Comparison of ENCODE assay signal across 15 cellular contexts in genomic region chr16:53042235-53042645, GRCh38. TPM values are rescaled to one million over a fixed set of nuclear protein-coding genes. Genes with fewer than 3 reads are reported as not detected.
A peak's percentile ranks its signal among the peaks of the same experiment; 100 is the strongest.
DNase-seq lines count a peak whose midpoint lies in the region; ATAC-seq, FAIRE-seq and TF ChIP-seq lines count a peak whose summit lies in the region.
"Had no signal": no experiment of that assay in that cellular context is flagged by ENCODE, and none has a peak within 500 bp of the region (broad histone marks: within the 10 kb centered on the region; RNA-seq: fewer than 3 reads in every experiment).

No MANE protein-coding gene starts in this region.

- ATAC-seq in left cardiac atrium (peak; percentile 17 to 26), GM21737 (IDR thresholded peaks at IDR 0.05; ENCODE audit: unreplicated experiment) (no peak), GM18861 (IDR thresholded peaks at IDR 0.05; ENCODE audit: unreplicated experiment) (no peak), HG03095 (IDR thresholded peaks at IDR 0.05; ENCODE audit: unreplicated experiment) (no peak)
- ATAC-seq: A549 had no signal

- H3K4me2 ChIP-seq in BLaER1 = peak overlapping the region; percentile 77
- H3K4me2 ChIP-seq: A549 had no signal

- H3K9me3 ChIP-seq in BLaER1 (peaks cover 5% of the 10 kb centered on the region; the same call in 1 of the 2 replicates), ascending aorta (no peaks in the 10 kb centered on the region), small intestine (ENCODE audit: control insufficient read depth, low read depth) (no peaks in the 10 kb centered on the region)
- H3K9me3 ChIP-seq: A549, adrenal gland, thoracic aorta had no signal

- intact Hi-C loops in ascending aorta (cut with DNase I) (no loop called here), left cardiac atrium (cut with DNase I) (no loop called here)

- no peaks in the 10 kb centered on the region for H4K20me1 ChIP-seq in BLaER1

- no peaks in the 10 kb centered on the region for H3K27me3 ChIP-seq in BLaER1
- no peaks in the 10 kb centered on the region for H3K27me3 ChIP-seq in ascending aorta
- H3K27me3 ChIP-seq in small intestine (ENCODE audit: control insufficient read depth in 2 of 2, insufficient read depth in 2 of 2, low read length in 2 of 2) = no peaks in the 10 kb centered on the region
- H3K27me3 ChIP-seq: adrenal gland had no signal

- H3K27ac ChIP-seq in BLaER1 (peak overlapping the region; percentile 82), ascending aorta (peak overlapping the region; percentile 48 to 56), small intestine (ENCODE audit: low read depth in 1 of 2, low read length in 1 of 2) (no peak overlapping the region)

- WGBS in small intestine, 3 donors = 64 to 91% (median 76%) methylated on average over 4 of the region's 4 CpGs

- TF ChIP-seq CTCF in ascending aorta (IDR thresholded peaks at IDR 0.05) = no peak
- no peak for TF ChIP-seq CTCF in osteocyte (IDR thresholded peaks at IDR 0.05)

- H3K36me3 Mint-ChIP-seq in osteocyte (ENCODE audit: unreplicated experiment) = no peaks in the 10 kb centered on the region

- H3K4me3 Mint-ChIP-seq in osteocyte (ENCODE audit: unreplicated experiment) = peak overlapping the region; percentile 75

- H3K27ac Mint-ChIP-seq in osteocyte (ENCODE audit: unreplicated experiment) = peak overlapping the region; percentile 94

- peak overlapping the region; percentile 49 for H3K9ac ChIP-seq in BLaER1

- no peaks in the 10 kb centered on the region for H3K36me3 ChIP-seq in BLaER1
- no peaks in the 10 kb centered on the region for H3K36me3 ChIP-seq in ascending aorta
- no peaks in the 10 kb centered on the region for H3K36me3 ChIP-seq in small intestine (ENCODE audit: control insufficient read depth in 2 of 2, insufficient read depth in 2 of 2, low read length in 2 of 2)
- H3K36me3 ChIP-seq: adrenal gland, thoracic aorta had no signal

- H3K9me3 Mint-ChIP-seq in osteocyte (ENCODE audit: unreplicated experiment) = peaks cover 5% of the 10 kb centered on the region

- DNase-seq in ascending aorta (ENCODE audit: low spot score in 2 of 2) = no peak
- DNase-seq in left cardiac atrium = no peak
- no peak for DNase-seq in osteocyte (ENCODE audit: extremely low spot score, unreplicated experiment)
- DNase-seq in small intestine = no peak
- DNase-seq: activated CD4-positive, CD25-positive, alpha-beta regulatory T cell; midbrain; MM.1S; retina had no signal

- peaks cover 54% of the 10 kb centered on the region for H3K4me1 Mint-ChIP-seq in osteocyte (ENCODE audit: unreplicated experiment)

- H3K27me3 Mint-ChIP-seq in osteocyte (ENCODE audit: unreplicated experiment) = no peaks in the 10 kb centered on the region

- FAIRE-seq in small intestine (lab: Jason Lieb, UNC) = no peak
- FAIRE-seq: A549 had no signal

- H3K4me1 ChIP-seq in BLaER1 = peaks cover 40% of the 10 kb centered on the region
- H3K4me1 ChIP-seq in ascending aorta = peaks cover 12 to 18% of the 10 kb centered on the region in 2 donors
- H3K4me1 ChIP-seq in small intestine (ENCODE audit: control insufficient read depth in 2 of 2, insufficient read depth in 1 of 2, low read depth in 1 of 2, low read length in 1 of 2) = peaks cover 0 to 5% of the 10 kb centered on the region in 2 donors
- H3K4me1 ChIP-seq: adrenal gland had no signal

- H3K4me3 ChIP-seq in BLaER1 = peak overlapping the region; percentile 25
- H3K4me3 ChIP-seq in ascending aorta = no peak overlapping the region
- H3K4me3 ChIP-seq in small intestine (ENCODE audit: low read depth in 1 of 2, low read length in 2 of 2) = no peak overlapping the region
- H3K4me3 ChIP-seq: A549, adrenal gland had no signal

RNA-seq across cellular contexts. Expression of gene CHD9NB, which starts 10.5 kb away (rescaled TPM):
- total RNA-seq in ascending aorta (0.43 TPM), left cardiac atrium (under 1 TPM; 0.47 to 0.94 TPM), osteocyte (3.4 and 4.8 TPM in 2 replicates)
- 1 to 10 TPM in 2 of 3 donors, under 1 TPM in 1; 0.94 to 2.7 (median 1.1) TPM for polyA plus RNA-seq in small intestine

RNA-seq across cellular contexts. Expression of gene CHD9, which starts 12.6 kb away (rescaled TPM):
- total RNA-seq in ascending aorta (56.9 TPM), left cardiac atrium (10 to 100 TPM; 44.2 to 60.3 TPM), osteocyte (98.9 and 99.0 TPM in 2 replicates)
- 10 to 100 TPM in 2 of 3 donors, 1 to 10 TPM in 1; 7.6 to 12.1 (median 10.3) TPM for polyA plus RNA-seq in small intestine

Comparison
In these comparisons a context has a peak if more than half of its experiments do, and no peak if none do; other contexts are left out.
1. H3K27ac ChIP-seq: peak in BLaER1 (single experiment) and ascending aorta (2 of 2); none in small intestine (0 of 2).
2. ATAC-seq: peak in left cardiac atrium (2 of 2); none in GM21737 (single experiment), GM18861 (single experiment) and HG03095 (single experiment).